Comparison of ENCODE assay signal across 24 cellular contexts in genomic region chr17:29458066-29458465, GRCh38.
"Had no signal": no experiment of that assay in that cellular context is flagged by ENCODE, and none has a peak within 500 bp of the region (broad histone marks: within the 10 kb centered on the region; RNA-seq: fewer than 3 reads in every experiment).

No MANE protein-coding gene starts in this region.

- H3K9me3 Mint-ChIP-seq: activated B cell treated with CpG ODN at 0.5 μM for 24 hours; activated CD4-positive, alpha-beta memory T cell treated with anti-CD3 and anti-CD28 coated beads for 36 hours; activated CD4-positive, alpha-beta T cell treated with anti-CD3 and anti-CD28 coated beads, Interleukin-2, amount 10 ng/mL, durations not matched to agents 7 days and 5 days; activated naive CD4-positive, alpha-beta T cell treated with anti-CD3 and anti-CD28 coated beads for 36 hours; activated T-cell treated with anti-CD3 and anti-CD28 coated beads, Interleukin-2, amount 50 U/mL, for 4 hours; activated T-helper 17 cell treated with anti-CD3 and anti-CD28 coated beads, Interleukin-2, amount 50 U/mL, for 72 hours had no signal

- H3K4me3 Mint-ChIP-seq: activated B cell treated with CpG ODN at 0.5 μM for 24 hours; activated CD4-positive, alpha-beta memory T cell treated with anti-CD3 and anti-CD28 coated beads for 36 hours; activated CD4-positive, alpha-beta T cell treated with anti-CD3 and anti-CD28 coated beads, Interleukin-2, amount 10 ng/mL, durations not matched to agents 7 days and 5 days; activated naive CD4-positive, alpha-beta T cell treated with anti-CD3 and anti-CD28 coated beads for 36 hours; activated naive CD8-positive, alpha-beta T cell; activated T-cell treated with anti-CD3 and anti-CD28 coated beads, Interleukin-2, amount 50 U/mL, for 4 hours; activated T-helper 17 cell treated with anti-CD3 and anti-CD28 coated beads, Interleukin-2, amount 50 U/mL, for 72 hours; brain had no signal

- FAIRE-seq: astrocyte, TTC549 had no signal

- H3K27ac Mint-ChIP-seq: activated B cell treated with CpG ODN at 0.5 μM for 24 hours; activated CD4-positive, alpha-beta memory T cell treated with anti-CD3 and anti-CD28 coated beads for 36 hours; activated CD4-positive, alpha-beta T cell treated with anti-CD3 and anti-CD28 coated beads, Interleukin-2, amount 10 ng/mL, durations not matched to agents 7 days and 5 days; activated naive CD4-positive, alpha-beta T cell treated with anti-CD3 and anti-CD28 coated beads for 36 hours; activated naive CD8-positive, alpha-beta T cell; activated T-helper 17 cell treated with anti-CD3 and anti-CD28 coated beads, Interleukin-2, amount 50 U/mL, for 72 hours; brain had no signal

- H3K27me3 Mint-ChIP-seq: activated B cell treated with CpG ODN at 0.5 μM for 24 hours; activated CD4-positive, alpha-beta memory T cell treated with anti-CD3 and anti-CD28 coated beads for 36 hours; activated CD4-positive, alpha-beta T cell treated with anti-CD3 and anti-CD28 coated beads, Interleukin-2, amount 10 ng/mL, durations not matched to agents 7 days and 5 days; activated naive CD8-positive, alpha-beta T cell; activated T-helper 17 cell treated with anti-CD3 and anti-CD28 coated beads, Interleukin-2, amount 50 U/mL, for 72 hours; brain; T-helper 17 cell had no signal

- ATAC-seq: activated T-cell treated with anti-CD3 and anti-CD28 coated beads, Interleukin-2, amount 50 U/mL, for 4 hours; activated T-helper 17 cell treated with anti-CD3 and anti-CD28 coated beads, Interleukin-2, amount 50 U/mL, for 72 hours; T-helper 17 cell had no signal

- DNase-seq: activated B cell treated with CpG ODN at 0.5 μM for 24 hours; activated CD4-positive, alpha-beta memory T cell treated with anti-CD3 and anti-CD28 coated beads for 36 hours; activated CD4-positive, alpha-beta T cell treated with anti-CD3 and anti-CD28 coated beads for 1 hour; activated CD4-positive, alpha-beta T cell treated with anti-CD3 and anti-CD28 coated beads, Interleukin-2, amount 10 ng/mL, durations not matched to agents 7 days and 5 days; activated CD8-positive, alpha-beta memory T cell treated with anti-CD3 and anti-CD28 coated beads for 24 hours; activated gamma-delta T cell; activated naive CD4-positive, alpha-beta T cell treated with anti-CD3 and anti-CD28 coated beads for 36 hours; activated T-cell treated with anti-CD3 and anti-CD28 coated beads, Interleukin-2, amount 50 U/mL, for 4 hours; amygdala; Kasumi-1; NCI-H1105 treated with DMSO at 0.1 percent for 48 hours; NCI-H146; NCI-H187 treated with DMSO at 0.1 percent for 48 hours; NCI-H2081 treated with DMSO at 0.1 percent for 48 hours; NCI-H446; NCI-H524; SHP77 treated with DMSO at 0.1 percent for 48 hours; T-helper 17 cell; T-helper 9 cell had no signal
